14 cellular contexts compared by ENCODE assay signal in genomic region chr17:67569873-67570272, GRCh38.
DNase-seq lines count a peak whose midpoint lies in the region; ATAC-seq and TF ChIP-seq lines count a peak whose summit lies in the region.
"Had no signal": no experiment of that assay in that cellular context is flagged by ENCODE, and none has a peak within 500 bp of the region (broad histone marks: within the 10 kb centered on the region; RNA-seq: fewer than 3 reads in every experiment).

No MANE protein-coding gene starts in this region.

- POLR2A ChIA-PET in naive thymus-derived CD8-positive, alpha-beta T cell (lab: Charles Lee), result no interaction called here
- POLR2A ChIA-PET in GM10248 (lab: Yijun Ruan, JAX), result no interaction called here

- peaks cover 26 to 45% (median 33%) of the 10 kb centered on the region in 4 donors for H3K4me1 Mint-ChIP-seq in naive thymus-derived CD8-positive, alpha-beta T cell

- H3K36me3 Mint-ChIP-seq in naive thymus-derived CD8-positive, alpha-beta T cell, result peaks cover 0 to 66% (median 1%) of the 10 kb centered on the region in 3 donors

- TF ChIP-seq CTCF in GM10248 (IDR thresholded peaks at IDR 0.05; ENCODE audit: control extremely low read depth, extremely low read depth, low read depth, missing control alignments), result no peak

- H3K27me3 Mint-ChIP-seq in naive thymus-derived CD8-positive, alpha-beta T cell, result no peaks in the 10 kb centered on the region

- CTCF ChIA-PET in GM10248 (lab: Yijun Ruan, JAX), result interaction anchor here (0.7 to 3.3 kb wide), 14 partner anchors 11 to 195 kb away, joined by 3 to 26 read pairs (median 6); no protein-coding TSS in a partner anchor

- no peak overlapping the region for H3K4me3 Mint-ChIP-seq in naive thymus-derived CD8-positive, alpha-beta T cell
- H3K4me3 Mint-ChIP-seq: activated T-helper 1 cell treated with anti-CD3 and anti-CD28 coated beads, Interleukin-12 subunit alpha, Interleukin-12 subunit beta, Interleukin-2, Interleukin-4 antibody, amounts not matched to agents 30 ng/mL and 10 ng/mL and 1 ng/mL, durations not matched to agents 14 hours and 24 hours and 36 hours had no signal

- DNase-seq in ELR (ENCODE audit: low read depth) (peak; percentile 44), SKM-1 treated with dmso at 0.1 percent for 144 hours (lab: John Stamatoyannopoulos, UW; ENCODE audit: unreplicated experiment) (peak; percentile 80), HK-2 (ENCODE audit: unreplicated experiment) (no peak), GM10248 (ENCODE audit: extremely low spot score) (no peak), left lobe of liver (ENCODE audit: low spot score) (no peak)
- DNase-seq in naive thymus-derived CD8-positive, alpha-beta T cell, result no peak
- no peak for DNase-seq in stimulated activated CD4-positive, alpha-beta T cell treated with anti-CD3 and anti-CD28 coated beads, Interleukin-2, amount 100 ng/mL, for 48 hours
- DNase-seq: activated CD4-positive, alpha-beta T cell treated with anti-CD3 and anti-CD28 coated beads for 1 hour; BE2C; body of pancreas; DND-41; left ventricle myocardium superior had no signal

- H3K9me3 Mint-ChIP-seq in naive thymus-derived CD8-positive, alpha-beta T cell, result no peaks in the 10 kb centered on the region
- H3K9me3 Mint-ChIP-seq: activated T-helper 1 cell treated with anti-CD3 and anti-CD28 coated beads, Interleukin-12 subunit alpha, Interleukin-12 subunit beta, Interleukin-2, Interleukin-4 antibody, amounts not matched to agents 30 ng/mL and 10 ng/mL and 1 ng/mL, durations not matched to agents 14 hours and 24 hours and 36 hours had no signal

- H3K27ac Mint-ChIP-seq in naive thymus-derived CD8-positive, alpha-beta T cell, result peak overlapping the region in 6 of 10 donors; percentile 27 to 77 (median 60)
- H3K27ac Mint-ChIP-seq: activated T-helper 1 cell treated with anti-CD3 and anti-CD28 coated beads, Interleukin-12 subunit alpha, Interleukin-12 subunit beta, Interleukin-2, Interleukin-4 antibody, amounts not matched to agents 30 ng/mL and 10 ng/mL and 1 ng/mL, durations not matched to agents 14 hours and 24 hours and 36 hours had no signal

- ATAC-seq in HG02870 (IDR thresholded peaks at IDR 0.05; ENCODE audit: unreplicated experiment) (peak; percentile 37), left lobe of liver (no peak)
- ATAC-seq in naive thymus-derived CD8-positive, alpha-beta T cell, result no peak
- ATAC-seq: body of pancreas, left ventricle myocardium superior had no signal

Comparison
In these comparisons a context has a peak if more than half of its experiments do, and no peak if none do; other contexts are left out.
1. DNase-seq: peak in ELR (single experiment) and SKM-1 treated with dmso at 0.1 percent for 144 hours (single experiment); none in naive thymus-derived CD8-positive, alpha-beta T cell (0 of 10), HK-2 (single experiment), GM10248 (single experiment), left lobe of liver (single experiment) and stimulated activated CD4-positive, alpha-beta T cell treated with anti-CD3 and anti-CD28 coated beads, Interleukin-2, amount 100 ng/mL, for 48 hours (0 of 2).